ENCODE assay signal across 8 cellular contexts in genomic region chr3:81816473-81817260, GRCh38. TPM values are rescaled to one million over a fixed set of nuclear protein-coding genes. Genes with fewer than 3 reads are reported as not detected.
DNase-seq lines count a peak whose midpoint lies in the region; ATAC-seq, FAIRE-seq and TF ChIP-seq lines count a peak whose summit lies in the region.

No MANE protein-coding gene starts in this region.

- peak overlapping the region; percentile 63 to 71 for H3K27ac ChIP-seq in kidney (ENCODE audit: low read depth in 2 of 2, low read length in 2 of 2)

- peaks cover 0 to 4% of the 10 kb centered on the region in 2 donors for H3K9me3 ChIP-seq in kidney (ENCODE audit: control insufficient read depth in 1 of 2, low read length in 2 of 2)

- peaks cover 2 to 16% of the 10 kb centered on the region in 2 donors for H3K4me1 ChIP-seq in kidney (ENCODE audit: control insufficient read depth in 1 of 2, insufficient read depth in 1 of 2, low read depth in 1 of 2, low read length in 2 of 2)

- peak overlapping the region in 1 of 2 donors; percentile 42 for H3K9ac ChIP-seq in kidney (ENCODE audit: low read length in 2 of 2)

- DNase-seq in GM10266 (ENCODE audit: extremely low spot score) (peak; percentile 74), kidney (no peak), foreskin melanocyte (no peak), occipital lobe (lab: John Stamatoyannopoulos, UW) (no peak), cortex of kidney (lab: John Stamatoyannopoulos, UW) (no peak), NCI-H526 (lab: John Stamatoyannopoulos, UW) (no peak)

- peak overlapping the region; percentile 26 to 44 for H3K4me3 ChIP-seq in kidney (ENCODE audit: low read length in 2 of 2)

- TF ChIP-seq CTCF in GM10266 (IDR thresholded peaks at IDR 0.05; ENCODE audit: control insufficient read depth, insufficient read depth, low read depth, missing control alignments), result no peak
- TF ChIP-seq CTCF in kidney (IDR thresholded peaks at IDR 0.05; ENCODE audit: borderline replicate concordance, extremely low read depth, insufficient read depth), result no peak

- peak; percentile 44 for FAIRE-seq in kidney (lab: Jason Lieb, UNC)

- ATAC-seq in GM21423 (IDR thresholded peaks at IDR 0.05; ENCODE audit: unreplicated experiment) (peak; percentile 99), HG03565 (IDR thresholded peaks at IDR 0.05; ENCODE audit: unreplicated experiment) (peak; percentile 99)

- H3K36me3 ChIP-seq in kidney (ENCODE audit: control insufficient read depth in 1 of 2, insufficient read depth in 2 of 2, low read length in 2 of 2), result no peaks in the 10 kb centered on the region

- intact Hi-C loops in kidney (cut with DNase I), result no loop called here

RNA-seq across cellular contexts. Expression of gene GBE1, which starts 55.2 kb away (rescaled TPM):
- 36.2 TPM for total RNA-seq in kidney
- polyA plus RNA-seq in kidney (ENCODE audit: insufficient read depth, low read depth, low replicate concordance), result 29.3 TPM
- 21.1 TPM for total RNA-seq in occipital lobe
